14 cellular contexts compared by ENCODE assay signal in genomic region chr7:100122067-100122466, GRCh38. TPM values are rescaled to one million over a fixed set of nuclear protein-coding genes. Genes with fewer than 3 reads are reported as not detected.
DNase-seq lines count a peak whose midpoint lies in the region; ATAC-seq, FAIRE-seq and TF ChIP-seq lines count a peak whose summit lies in the region.
"Had no signal": no experiment of that assay in that cellular context is flagged by ENCODE, and none has a peak within 500 bp of the region (broad histone marks: within the 10 kb centered on the region; RNA-seq: fewer than 3 reads in every experiment).

No MANE protein-coding gene starts in this region.

- no peaks in the 10 kb centered on the region for H3K9me3 ChIP-seq in K562 (replicated peaks; ENCODE audit: control insufficient read depth, insufficient read depth, low read depth, low read length)
- H3K9me3 ChIP-seq: adrenal gland had no signal

- H3K9ac ChIP-seq in K562 (ENCODE audit: insufficient read depth in 1 of 2, low read depth in 2 of 2, low read length in 2 of 2): peak overlapping the region in 1 of 2 experiments; percentile 85; a peak in 3 of 4 replicates

- no peaks in the 10 kb centered on the region for H3K9me3 Mint-ChIP-seq in stimulated activated naive B cell treated with anti-CD40 and anti-IgM and Interleukin-4, amounts not matched to agents 10 μg/mL and 1 μg/mL and 100 μg/mL, for 72 hours
- H3K9me3 Mint-ChIP-seq: naive B cell had no signal

- no peaks in the 10 kb centered on the region; the same call in 2 of the 3 replicates for H3K36me3 ChIP-seq in K562 (ENCODE audit: control insufficient read depth, insufficient read depth, low read length)
- H3K36me3 ChIP-seq: adrenal gland had no signal

- no peak for ATAC-seq in K562
- no peak for ATAC-seq in HG03135 (IDR thresholded peaks at IDR 0.05; ENCODE audit: unreplicated experiment)
- no peak for ATAC-seq in HG02885 (IDR thresholded peaks at IDR 0.05; ENCODE audit: poor library complexity, unreplicated experiment)
- no peak for ATAC-seq in stimulated activated naive B cell treated with anti-CD40 and anti-IgM and Interleukin-4, amounts not matched to agents 10 μg/mL and 1 μg/mL and 100 μg/mL, for 72 hours (replicated peaks)

- peaks cover 35 to 64% of the 10 kb centered on the region in 2 experiments for H3K4me1 ChIP-seq in K562 (replicated peaks in 1 of 2; ENCODE audit: control insufficient read depth in 2 of 2, insufficient read depth in 2 of 2, low read length in 2 of 2)

- peak overlapping the region; percentile 65 for H3K27ac ChIP-seq in K562 (ENCODE audit: extremely low read depth, low read depth, low read length)
- H3K27ac ChIP-seq: adrenal gland, PC-9 had no signal

- peaks cover 7 to 14% of the 10 kb centered on the region in 2 donors for H3K36me3 Mint-ChIP-seq in stimulated activated naive B cell treated with anti-CD40 and anti-IgM and Interleukin-4, amounts not matched to agents 10 μg/mL and 1 μg/mL and 100 μg/mL, for 72 hours
- H3K36me3 Mint-ChIP-seq: naive B cell had no signal

- H3K27me3 ChIP-seq in K562 (ENCODE audit: control insufficient read depth in 2 of 2, insufficient read depth in 2 of 2, low read length in 2 of 2): no peaks in the 10 kb centered on the region
- H3K27me3 ChIP-seq: adrenal gland, dorsolateral prefrontal cortex had no signal

- no peaks in the 10 kb centered on the region for H3K27me3 Mint-ChIP-seq in stimulated activated naive B cell treated with anti-CD40 and anti-IgM and Interleukin-4, amounts not matched to agents 10 μg/mL and 1 μg/mL and 100 μg/mL, for 72 hours
- H3K27me3 Mint-ChIP-seq: naive B cell had no signal

- H3K79me2 ChIP-seq in K562 (ENCODE audit: control insufficient read depth, insufficient read depth, low read length): peaks cover 36% of the 10 kb centered on the region

- BruUV-seq in K562 (replicated peaks; lab: Mats Ljungman, UMichigan): no TSS peak

- TF ChIP-seq CTCF in K562 (IDR thresholded peaks at IDR 0.05 in 2 of 3, conservative IDR thresholded peaks at IDR 0.05 in 1 of 3; ENCODE audit: insufficient read depth in 2 of 3, low read depth in 1 of 3, low read length in 3 of 3): no peak

- POLR2A ChIA-PET in K562 (lab: Yijun Ruan, JAX): interaction anchor here (0.6 to 5.7 kb wide), 4 partner anchors 21 to 617 kb away, joined by 3 to 45 read pairs (median 4); partner anchors contain the start of genes AP4M1, MCM7 and ZNF3

- FAIRE-seq in K562 (lab: Jason Lieb, UNC): no peak
- FAIRE-seq: frontal cortex, urothelium cell line had no signal

- WGBS in K562 (ENCODE audit: insufficient coverage, low coverage, missing lambda C conversion rate): 39% methylated on average over 12 of the region's 13 CpGs

- no peak for TF ChIP-seq EP300 in K562 (IDR thresholded peaks at IDR 0.05; ENCODE audit: low read length)

- no peak overlapping the region for H3K27ac Mint-ChIP-seq in stimulated activated naive B cell treated with anti-CD40 and anti-IgM and Interleukin-4, amounts not matched to agents 10 μg/mL and 1 μg/mL and 100 μg/mL, for 72 hours

- H3K9me1 ChIP-seq in K562 (ENCODE audit: control insufficient read depth, insufficient read depth, low read length): no peaks in the 10 kb centered on the region

- no peak overlapping the region for H3K4me3 ChIP-seq in K562
- H3K4me3 ChIP-seq: adrenal gland, dorsolateral prefrontal cortex, PC-9 had no signal

- intact Hi-C loops in K562 (cut with micrococcal nuclease): no loop called here

- CTCF ChIA-PET in K562 (lab: Yijun Ruan, JAX; ENCODE audit: low intra/inter-chr PET ratio): no interaction called here

- DNase-seq in DMS153 treated with DMSO at 0.1 percent for 48 hours (lab: John Stamatoyannopoulos, UW; ENCODE audit: unreplicated experiment) (peak; percentile 91), NCI-H2029 treated with DMSO at 0.1 percent for 48 hours (lab: John Stamatoyannopoulos, UW) (peak; percentile 92), K562 (ENCODE audit: extremely low read depth in 1 of 4, low spot score in 3 of 4) (peak in 2 of 4 experiments; percentile 13 to 49)
- no peak for DNase-seq in stimulated activated naive B cell treated with anti-CD40 and anti-IgM and Interleukin-4, amounts not matched to agents 10 μg/mL and 1 μg/mL and 100 μg/mL, for 72 hours
- DNase-seq: AML-193, dorsolateral prefrontal cortex, naive B cell, PC-9, T-helper 9 cell had no signal

- H2AFZ ChIP-seq in K562 (ENCODE audit: low read depth, low read length): peak overlapping the region; percentile 71
- H2AFZ ChIP-seq: PC-9 had no signal

- TF ChIP-seq POLR2A in K562 (conservative IDR thresholded peaks at IDR 0.05): no peak

- no peak overlapping the region for H3K4me3 Mint-ChIP-seq in stimulated activated naive B cell treated with anti-CD40 and anti-IgM and Interleukin-4, amounts not matched to agents 10 μg/mL and 1 μg/mL and 100 μg/mL, for 72 hours

- H3K4me1 Mint-ChIP-seq in stimulated activated naive B cell treated with anti-CD40 and anti-IgM and Interleukin-4, amounts not matched to agents 10 μg/mL and 1 μg/mL and 100 μg/mL, for 72 hours: peaks cover 25 to 57% of the 10 kb centered on the region in 2 donors

- in situ Hi-C loops in K562 (cut with MboI): no loop called here

- no peak for TF ChIP-seq RAD21 in K562 (CRISPR knock-in tag; conservative IDR thresholded peaks at IDR 0.05 in 1 of 2, IDR thresholded peaks at IDR 0.05 in 1 of 2)

- H3K4me2 ChIP-seq in K562 (ENCODE audit: insufficient read depth, low read length): peak overlapping the region; percentile 36
- H3K4me2 ChIP-seq: PC-9 had no signal

- 0 out of 2 replicates have a peak, but pooled peaks cover 4% of the 10 kb centered on the region for H4K20me1 ChIP-seq in K562 (replicated peaks; ENCODE audit: control insufficient read depth, insufficient read depth, low read length)

RNA-seq across cellular contexts. Expression of gene CNPY4, which starts 2.6 kb away (rescaled TPM):
- 6.2 and 14.1 TPM in 2 replicates for total RNA-seq in K562 (2011; cell fraction: chromatin; rRNA removed; ENCODE audit: low replicate concordance)
- 10.7 and 14.8 TPM in 2 replicates for total RNA-seq in K562 (2011; cell fraction: nucleolus; rRNA removed)
- total RNA-seq in K562 (2011; cell fraction: nucleoplasm; rRNA removed): 13.4 and 13.9 TPM in 2 replicates
- total RNA-seq in K562 (2014; rRNA removed) (5.9 and 7.6 TPM in 2 replicates), K562 (2014; rRNA removed; fragmentation: Illumina TruSeq; extraction: Trizol) (7.7 and 9.2 TPM in 2 replicates), K562 (2015; rRNA removed; fragmentation: Illumina TruSeq; extraction: Trizol) (10.2 and 11.2 TPM in 2 replicates), K562 (2021) (5.1 and 5.5 TPM in 2 replicates)
- polyA plus RNA-seq in K562 (2011; rRNA removed) (4.9 and 7.0 TPM in 2 replicates), K562 (2014; fragmentation: Illumina TruSeq; extraction: Trizol) (6.4 and 8.6 TPM in 2 replicates), K562 (2014; fragmentation: Nextera tagmentation; extraction: Ambion mirVana) (1 to 10 TPM; 1.9 to 6.3 TPM), K562 (2014; rRNA removed) (6.3 and 7.0 TPM in 2 replicates)
- polyA plus RNA-seq in K562 (2011; cell fraction: cytosol; rRNA removed): 3.9 and 5.4 TPM in 2 replicates
- polyA plus RNA-seq in K562 (2011; cell fraction: nucleus; rRNA removed): 6.1 and 11.1 TPM in 2 replicates
- polyA plus RNA-seq in K562 (2012): 6.5 and 8.9 TPM in 2 replicates
- polyA minus RNA-seq in K562 (2011; rRNA and poly(A)+ RNA removed): 2.8 and 5.5 TPM in 2 replicates
- polyA minus RNA-seq in K562 (2011; cell fraction: cytosol; rRNA and poly(A)+ RNA removed): 2.7 TPM in 1 of 2 replicates, not detected in the other
- 3.3 and 3.5 TPM in 2 replicates for polyA minus RNA-seq in K562 (2011; cell fraction: nucleus; rRNA and poly(A)+ RNA removed)

RNA-seq across cellular contexts. Expression of gene TAF6, which starts 2.9 kb away (rescaled TPM):
- 80.0 and 157 TPM in 2 replicates for total RNA-seq in K562 (2011; cell fraction: chromatin; rRNA removed; ENCODE audit: low replicate concordance)
- 79.9 and 81.2 TPM in 2 replicates for total RNA-seq in K562 (2011; cell fraction: nucleolus; rRNA removed)
- total RNA-seq in K562 (2011; cell fraction: nucleoplasm; rRNA removed): 59.5 and 72.2 TPM in 2 replicates
- 21.3 and 36.4 TPM in 2 replicates for total RNA-seq in K562 (2014; rRNA removed)
- 16.1 and 22.2 TPM in 2 replicates for total RNA-seq in K562 (2014; rRNA removed; fragmentation: Illumina TruSeq; extraction: Trizol)
- 17.9 and 21.5 TPM in 2 replicates for total RNA-seq in K562 (2015; rRNA removed; fragmentation: Illumina TruSeq; extraction: Trizol)
- 74.2 and 78.7 TPM in 2 replicates for total RNA-seq in K562 (2021)
- polyA plus RNA-seq in K562 (2011; rRNA removed): 12.3 and 21.4 TPM in 2 replicates
- 9.2 and 16.8 TPM in 2 replicates for polyA plus RNA-seq in K562 (2011; cell fraction: cytosol; rRNA removed)
- polyA plus RNA-seq in K562 (2011; cell fraction: nucleus; rRNA removed): 43.8 and 63.6 TPM in 2 replicates
- 63.2 and 72.6 TPM in 2 replicates for polyA plus RNA-seq in K562 (2012)
- 59.4 and 68.1 TPM in 2 replicates for polyA plus RNA-seq in K562 (2014; fragmentation: Illumina TruSeq; extraction: Trizol)
- under 1 TPM; 0.78 to 0.83 TPM for polyA plus RNA-seq in K562 (2014; fragmentation: Nextera tagmentation; extraction: Ambion mirVana)
- polyA plus RNA-seq in K562 (2014; rRNA removed): 33.1 and 43.1 TPM in 2 replicates
- polyA minus RNA-seq in K562 (2011; rRNA and poly(A)+ RNA removed): 12.3 and 15.9 TPM in 2 replicates
- 23.7 and 37.7 TPM in 2 replicates for polyA minus RNA-seq in K562 (2011; cell fraction: cytosol; rRNA and poly(A)+ RNA removed)
- 15.6 and 19.7 TPM in 2 replicates for polyA minus RNA-seq in K562 (2011; cell fraction: nucleus; rRNA and poly(A)+ RNA removed)

RNA-seq across cellular contexts. Expression of gene MBLAC1, which starts 4.7 kb away (rescaled TPM):
- 0.56 and 1.9 TPM in 2 replicates for total RNA-seq in K562 (2011; cell fraction: chromatin; rRNA removed; ENCODE audit: low replicate concordance)
- total RNA-seq in K562 (2011; cell fraction: nucleolus; rRNA removed): 2.0 and 2.1 TPM in 2 replicates
- 1.6 and 2.3 TPM in 2 replicates for total RNA-seq in K562 (2011; cell fraction: nucleoplasm; rRNA removed)
- total RNA-seq in K562 (2014; rRNA removed) (2.9 and 4.4 TPM in 2 replicates), K562 (2014; rRNA removed; fragmentation: Illumina TruSeq; extraction: Trizol) (0.36 and 0.48 TPM in 2 replicates), K562 (2015; rRNA removed; fragmentation: Illumina TruSeq; extraction: Trizol) (0.98 TPM in 2 replicates), K562 (2021) (2.1 and 3.1 TPM in 2 replicates)
- polyA plus RNA-seq in K562 (2011; rRNA removed) (0.52 and 0.54 TPM in 2 replicates), K562 (2014; fragmentation: Illumina TruSeq; extraction: Trizol) (0.21 and 0.69 TPM in 2 replicates), K562 (2014; fragmentation: Nextera tagmentation; extraction: Ambion mirVana) (under 1 TPM; 0.03 TPM), K562 (2014; rRNA removed) (1.6 and 2.3 TPM in 2 replicates)
- polyA plus RNA-seq in K562 (2011; cell fraction: cytosol; rRNA removed): 0.50 and 2.0 TPM in 2 replicates
- 0.69 and 1.1 TPM in 2 replicates for polyA plus RNA-seq in K562 (2011; cell fraction: nucleus; rRNA removed)
- 1.3 and 1.5 TPM in 2 replicates for polyA plus RNA-seq in K562 (2012)
- 0.15 TPM in 1 of 2 replicates, not detected in the other for polyA minus RNA-seq in K562 (2011; rRNA and poly(A)+ RNA removed)
- polyA minus RNA-seq in K562 (2011; cell fraction: cytosol; rRNA and poly(A)+ RNA removed): 0.95 TPM in 1 of 2 replicates, not detected in the other
- polyA minus RNA-seq in K562 (2011; cell fraction: nucleus; rRNA and poly(A)+ RNA removed): 0.54 and 1.1 TPM in 2 replicates

RNA-seq across cellular contexts. Expression of gene AP4M1, which starts 20.6 kb away (rescaled TPM):
- 35.5 and 59.8 TPM in 2 replicates for total RNA-seq in K562 (2011; cell fraction: chromatin; rRNA removed; ENCODE audit: low replicate concordance)
- total RNA-seq in K562 (2011; cell fraction: nucleolus; rRNA removed): 50.4 and 51.6 TPM in 2 replicates
- total RNA-seq in K562 (2011; cell fraction: nucleoplasm; rRNA removed): 26.7 and 40.9 TPM in 2 replicates
- 17.4 and 30.9 TPM in 2 replicates for total RNA-seq in K562 (2014; rRNA removed)
- 11.0 and 12.2 TPM in 2 replicates for total RNA-seq in K562 (2014; rRNA removed; fragmentation: Illumina TruSeq; extraction: Trizol)
- 11.9 and 13.5 TPM in 2 replicates for total RNA-seq in K562 (2015; rRNA removed; fragmentation: Illumina TruSeq; extraction: Trizol)
- total RNA-seq in K562 (2021): 21.8 and 25.2 TPM in 2 replicates
- polyA plus RNA-seq in K562 (2011; rRNA removed): 12.7 and 14.1 TPM in 2 replicates
- 14.1 and 21.2 TPM in 2 replicates for polyA plus RNA-seq in K562 (2011; cell fraction: cytosol; rRNA removed)
- 41.5 and 49.3 TPM in 2 replicates for polyA plus RNA-seq in K562 (2011; cell fraction: nucleus; rRNA removed)
- polyA plus RNA-seq in K562 (2012): 15.8 and 27.8 TPM in 2 replicates
- polyA plus RNA-seq in K562 (2014; fragmentation: Illumina TruSeq; extraction: Trizol): 16.4 and 18.0 TPM in 2 replicates
- polyA plus RNA-seq in K562 (2014; fragmentation: Nextera tagmentation; extraction: Ambion mirVana): 1 to 10 TPM; 1.3 to 3.6 TPM
- 15.6 and 19.6 TPM in 2 replicates for polyA plus RNA-seq in K562 (2014; rRNA removed)
- 10.9 and 15.8 TPM in 2 replicates for polyA minus RNA-seq in K562 (2011; rRNA and poly(A)+ RNA removed)
- 9.1 and 11.9 TPM in 2 replicates for polyA minus RNA-seq in K562 (2011; cell fraction: cytosol; rRNA and poly(A)+ RNA removed)
- 12.1 and 17.2 TPM in 2 replicates for polyA minus RNA-seq in K562 (2011; cell fraction: nucleus; rRNA and poly(A)+ RNA removed)

RNA-seq across cellular contexts. Expression of gene MCM7, which starts 20.9 kb away (rescaled TPM):
- 414 and 758 TPM in 2 replicates for total RNA-seq in K562 (2011; cell fraction: chromatin; rRNA removed; ENCODE audit: low replicate concordance)
- total RNA-seq in K562 (2011; cell fraction: nucleolus; rRNA removed): 463 and 497 TPM in 2 replicates
- 263 and 349 TPM in 2 replicates for total RNA-seq in K562 (2011; cell fraction: nucleoplasm; rRNA removed)
- 560 and 610 TPM in 2 replicates for total RNA-seq in K562 (2014; rRNA removed)
- total RNA-seq in K562 (2014; rRNA removed; fragmentation: Illumina TruSeq; extraction: Trizol): 303 and 336 TPM in 2 replicates
- 408 and 410 TPM in 2 replicates for total RNA-seq in K562 (2015; rRNA removed; fragmentation: Illumina TruSeq; extraction: Trizol)
- 588 and 616 TPM in 2 replicates for total RNA-seq in K562 (2021)
- 304 and 329 TPM in 2 replicates for polyA plus RNA-seq in K562 (2011; rRNA removed)
- polyA plus RNA-seq in K562 (2011; cell fraction: cytosol; rRNA removed): 333 and 730 TPM in 2 replicates
- polyA plus RNA-seq in K562 (2011; cell fraction: nucleus; rRNA removed): 657 and 888 TPM in 2 replicates
- 488 and 498 TPM in 2 replicates for polyA plus RNA-seq in K562 (2012)
- 437 and 491 TPM in 2 replicates for polyA plus RNA-seq in K562 (2014; fragmentation: Illumina TruSeq; extraction: Trizol)
- polyA plus RNA-seq in K562 (2014; fragmentation: Nextera tagmentation; extraction: Ambion mirVana): 100 to 1,000 TPM; 407 to 856 TPM
- polyA plus RNA-seq in K562 (2014; rRNA removed): 488 and 513 TPM in 2 replicates
- 295 and 393 TPM in 2 replicates for polyA minus RNA-seq in K562 (2011; rRNA and poly(A)+ RNA removed)
- polyA minus RNA-seq in K562 (2011; cell fraction: cytosol; rRNA and poly(A)+ RNA removed): 320 and 399 TPM in 2 replicates
- 299 and 305 TPM in 2 replicates for polyA minus RNA-seq in K562 (2011; cell fraction: nucleus; rRNA and poly(A)+ RNA removed)
